In genomic region chr19:35931874-35932202, GRCh38 we compare ENCODE assay signal across 1 cellular context.
TF ChIP-seq lines count a peak whose summit lies in the region.

No MANE protein-coding gene starts in this region.

TF ChIP-seq in HepG2, 621 proteins besides CTCF, POLR2A, EP300 and RAD21:
- TF ChIP-seq, protein P1, sequence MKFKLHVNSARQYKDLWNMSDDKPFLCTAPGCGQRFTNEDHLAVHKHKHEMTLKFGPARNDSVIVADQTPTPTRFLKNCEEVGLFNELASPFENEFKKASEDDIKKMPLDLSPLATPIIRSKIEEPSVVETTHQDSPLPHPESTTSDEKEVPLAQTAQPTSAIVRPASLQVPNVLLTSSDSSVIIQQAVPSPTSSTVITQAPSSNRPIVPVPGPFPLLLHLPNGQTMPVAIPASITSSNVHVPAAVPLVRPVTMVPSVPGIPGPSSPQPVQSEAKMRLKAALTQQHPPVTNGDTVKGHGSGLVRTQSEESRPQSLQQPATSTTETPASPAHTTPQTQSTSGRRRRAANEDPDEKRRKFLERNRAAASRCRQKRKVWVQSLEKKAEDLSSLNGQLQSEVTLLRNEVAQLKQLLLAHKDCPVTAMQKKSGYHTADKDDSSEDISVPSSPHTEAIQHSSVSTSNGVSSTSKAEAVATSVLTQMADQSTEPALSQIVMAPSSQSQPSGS (CRISPR knock-in tag; IDR thresholded peaks at IDR 0.05): no peak
- TF ChIP-seq ZNF251 (CRISPR knock-in tag; IDR thresholded peaks at IDR 0.05) (no peak), ZNF501 (CRISPR knock-in tag; IDR thresholded peaks at IDR 0.05) (0 out of 2 replicates have a peak, but pooled peaks have one; percentile 2), MXD4 (CRISPR knock-in tag; IDR thresholded peaks at IDR 0.05) (no peak), GTF3A (CRISPR knock-in tag; conservative IDR thresholded peaks at IDR 0.05) (0 out of 2 replicates have a peak, but pooled peaks have one; percentile 1), ZFP37 (CRISPR knock-in tag; IDR thresholded peaks at IDR 0.05; ENCODE audit: borderline replicate concordance) (no peak), ZNF318 (CRISPR knock-in tag; IDR thresholded peaks at IDR 0.05) (0 out of 2 replicates have a peak, but pooled peaks have one; percentile 8), THAP11 (CRISPR knock-in tag; IDR thresholded peaks at IDR 0.05) (0 out of 2 replicates have a peak, but pooled peaks have one; percentile 24), RAD51 (IDR thresholded peaks at IDR 0.05; ENCODE audit: borderline replicate concordance) (no peak), SNAPC4 (CRISPR knock-in tag; IDR thresholded peaks at IDR 0.05) (0 out of 2 replicates have a peak, but pooled peaks have one; percentile 22), ARNTL (CRISPR knock-in tag; IDR thresholded peaks at IDR 0.05) (0 out of 2 replicates have a peak, but pooled peaks have one; percentile 1), ZNF350 (CRISPR knock-in tag; IDR thresholded peaks at IDR 0.05; ENCODE audit: borderline replicate concordance, low read depth) (no peak), SNAI1 (CRISPR knock-in tag; IDR thresholded peaks at IDR 0.05; ENCODE audit: borderline replicate concordance) (no peak), MAFG (CRISPR knock-in tag; IDR thresholded peaks at IDR 0.05) (no peak), SKI (IDR thresholded peaks at IDR 0.05; ENCODE audit: partially characterized antibody) (no peak), AGO2 (optimal IDR thresholded peaks at IDR 0.05; ENCODE audit: low read depth, low read length) (no peak), ZBTB8A (CRISPR knock-in tag; IDR thresholded peaks at IDR 0.05; ENCODE audit: borderline replicate concordance, low read depth) (0 out of 2 replicates have a peak, but pooled peaks have one; percentile 14)
- TF ChIP-seq, protein P2, sequence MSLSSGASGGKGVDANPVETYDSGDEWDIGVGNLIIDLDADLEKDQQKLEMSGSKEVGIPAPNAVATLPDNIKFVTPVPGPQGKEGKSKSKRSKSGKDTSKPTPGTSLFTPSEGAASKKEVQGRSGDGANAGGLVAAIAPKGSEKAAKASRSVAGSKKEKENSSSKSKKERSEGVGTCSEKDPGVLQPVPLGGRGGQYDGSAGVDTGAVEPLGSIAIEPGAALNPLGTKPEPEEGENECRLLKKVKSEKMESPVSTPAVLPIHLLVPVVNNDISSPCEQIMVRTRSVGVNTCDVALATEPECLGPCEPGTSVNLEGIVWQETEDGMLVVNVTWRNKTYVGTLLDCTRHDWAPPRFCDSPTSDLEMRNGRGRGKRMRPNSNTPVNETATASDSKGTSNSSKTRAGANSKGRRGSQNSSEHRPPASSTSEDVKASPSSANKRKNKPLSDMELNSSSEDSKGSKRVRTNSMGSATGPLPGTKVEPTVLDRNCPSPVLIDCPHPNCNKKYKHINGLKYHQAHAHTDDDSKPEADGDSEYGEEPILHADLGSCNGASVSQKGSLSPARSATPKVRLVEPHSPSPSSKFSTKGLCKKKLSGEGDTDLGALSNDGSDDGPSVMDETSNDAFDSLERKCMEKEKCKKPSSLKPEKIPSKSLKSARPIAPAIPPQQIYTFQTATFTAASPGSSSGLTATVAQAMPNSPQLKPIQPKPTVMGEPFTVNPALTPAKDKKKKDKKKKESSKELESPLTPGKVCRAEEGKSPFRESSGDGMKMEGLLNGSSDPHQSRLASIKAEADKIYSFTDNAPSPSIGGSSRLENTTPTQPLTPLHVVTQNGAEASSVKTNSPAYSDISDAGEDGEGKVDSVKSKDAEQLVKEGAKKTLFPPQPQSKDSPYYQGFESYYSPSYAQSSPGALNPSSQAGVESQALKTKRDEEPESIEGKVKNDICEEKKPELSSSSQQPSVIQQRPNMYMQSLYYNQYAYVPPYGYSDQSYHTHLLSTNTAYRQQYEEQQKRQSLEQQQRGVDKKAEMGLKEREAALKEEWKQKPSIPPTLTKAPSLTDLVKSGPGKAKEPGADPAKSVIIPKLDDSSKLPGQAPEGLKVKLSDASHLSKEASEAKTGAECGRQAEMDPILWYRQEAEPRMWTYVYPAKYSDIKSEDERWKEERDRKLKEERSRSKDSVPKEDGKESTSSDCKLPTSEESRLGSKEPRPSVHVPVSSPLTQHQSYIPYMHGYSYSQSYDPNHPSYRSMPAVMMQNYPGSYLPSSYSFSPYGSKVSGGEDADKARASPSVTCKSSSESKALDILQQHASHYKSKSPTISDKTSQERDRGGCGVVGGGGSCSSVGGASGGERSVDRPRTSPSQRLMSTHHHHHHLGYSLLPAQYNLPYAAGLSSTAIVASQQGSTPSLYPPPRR (CRISPR knock-in tag; IDR thresholded peaks at IDR 0.05; ENCODE audit: borderline replicate concordance): 0 out of 2 replicates have a peak, but pooled peaks have one; percentile 0
- TF ChIP-seq, protein P3, sequence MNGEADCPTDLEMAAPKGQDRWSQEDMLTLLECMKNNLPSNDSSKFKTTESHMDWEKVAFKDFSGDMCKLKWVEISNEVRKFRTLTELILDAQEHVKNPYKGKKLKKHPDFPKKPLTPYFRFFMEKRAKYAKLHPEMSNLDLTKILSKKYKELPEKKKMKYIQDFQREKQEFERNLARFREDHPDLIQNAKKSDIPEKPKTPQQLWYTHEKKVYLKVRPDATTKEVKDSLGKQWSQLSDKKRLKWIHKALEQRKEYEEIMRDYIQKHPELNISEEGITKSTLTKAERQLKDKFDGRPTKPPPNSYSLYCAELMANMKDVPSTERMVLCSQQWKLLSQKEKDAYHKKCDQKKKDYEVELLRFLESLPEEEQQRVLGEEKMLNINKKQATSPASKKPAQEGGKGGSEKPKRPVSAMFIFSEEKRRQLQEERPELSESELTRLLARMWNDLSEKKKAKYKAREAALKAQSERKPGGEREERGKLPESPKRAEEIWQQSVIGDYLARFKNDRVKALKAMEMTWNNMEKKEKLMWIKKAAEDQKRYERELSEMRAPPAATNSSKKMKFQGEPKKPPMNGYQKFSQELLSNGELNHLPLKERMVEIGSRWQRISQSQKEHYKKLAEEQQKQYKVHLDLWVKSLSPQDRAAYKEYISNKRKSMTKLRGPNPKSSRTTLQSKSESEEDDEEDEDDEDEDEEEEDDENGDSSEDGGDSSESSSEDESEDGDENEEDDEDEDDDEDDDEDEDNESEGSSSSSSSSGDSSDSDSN (CRISPR knock-in tag; IDR thresholded peaks at IDR 0.05): peak; percentile 8; the same call in 1 of the 2 replicates
